Comparison of ENCODE assay signal across 31 cellular contexts in genomic region chr6:159946912-159947311, GRCh38. TPM values are rescaled to one million over a fixed set of nuclear protein-coding genes. Genes with fewer than 3 reads are reported as not detected.
"Had no signal": no experiment of that assay in that cellular context is flagged by ENCODE, and none has a peak within 500 bp of the region (broad histone marks: within the 10 kb centered on the region; RNA-seq: fewer than 3 reads in every experiment).

No MANE protein-coding gene starts in this region.

- H3K36me3 Mint-ChIP-seq: stimulated activated effector memory CD8-positive, alpha-beta T cell treated with anti-CD3 and anti-CD28 coated beads, Interleukin-12 subunit alpha, Interleukin-12 subunit beta, amount 100 ng/mL, for 72 hours; type B pancreatic cell had no signal

- H3K27ac ChIP-seq: stomach, suprapubic skin, testis, thoracic aorta, thyroid gland, tibial artery, tibial nerve, transverse colon, upper lobe of left lung, upper lobe of right lung, uterus, vagina had no signal

- H3K4me3 Mint-ChIP-seq: stimulated activated effector memory CD8-positive, alpha-beta T cell treated with anti-CD3 and anti-CD28 coated beads, Interleukin-12 subunit alpha, Interleukin-12 subunit beta, amount 100 ng/mL, for 72 hours; stimulated activated memory B cell treated with anti-CD40 and anti-IgM and Interleukin-4, amounts not matched to agents 10 μg/mL and 1 μg/mL and 100 μg/mL, for 72 hours; stimulated activated naive B cell treated with anti-CD40 and anti-IgM and Interleukin-4, amounts not matched to agents 10 μg/mL and 1 μg/mL and 100 μg/mL, for 72 hours; stimulated activated naive CD8-positive, alpha-beta T cell treated with anti-CD3 and anti-CD28 coated beads, Interleukin-15, amount 100 ng/mL, for 72 hours; stimulated activated naive CD8-positive, alpha-beta T cell treated with anti-CD3 and anti-CD28 coated beads, Interleukin-15, Interleukin-2, amounts not matched to agents 100 ng/mL and 50 ng/mL, for 24 hours; type B pancreatic cell had no signal

- H3K27me3 ChIP-seq: stomach, suprapubic skin, testis, thyroid gland, tibial nerve, transverse colon, upper lobe of left lung, upper lobe of right lung, uterus, vagina had no signal

- ATAC-seq: stimulated activated effector memory CD8-positive, alpha-beta T cell treated with anti-CD3 and anti-CD28 coated beads, Interleukin-12 subunit alpha, Interleukin-12 subunit beta, amount 100 ng/mL, for 72 hours; stimulated activated memory B cell treated with anti-CD40 and anti-IgM and Interleukin-4, amounts not matched to agents 10 μg/mL and 1 μg/mL and 100 μg/mL, for 72 hours; stimulated activated naive B cell treated with anti-CD40 and anti-IgM and Interleukin-4, amounts not matched to agents 10 μg/mL and 1 μg/mL and 100 μg/mL, for 72 hours; stimulated activated naive CD8-positive, alpha-beta T cell treated with anti-CD3 and anti-CD28 coated beads, Interleukin-15, amount 100 ng/mL, for 72 hours; stimulated activated naive CD8-positive, alpha-beta T cell treated with anti-CD3 and anti-CD28 coated beads, Interleukin-15, Interleukin-2, amounts not matched to agents 100 U/mL and 50 U/mL, for 24 hours; upper lobe of right lung had no signal

- DNase-seq: stimulated activated CD4-positive, alpha-beta T cell treated with anti-CD3 and anti-CD28 coated beads, Interleukin-2, amount 100 ng/mL, for 48 hours; stimulated activated CD4-positive, alpha-beta T cell treated with anti-CD3 and anti-CD28 coated beads, Interleukin-4, amount 100 ng/mL, for 1 hour; stimulated activated CD4-positive, alpha-beta T cell treated with anti-CD3 and anti-CD28 coated beads, Interleukin-4, amount 100 ng/mL, for 24 hours; stimulated activated CD4-positive, alpha-beta T cell treated with anti-CD3 and anti-CD28 coated beads, Interleukin-4, amount 100 ng/mL, for 4 hours; stimulated activated CD8-positive, alpha-beta memory T cell treated with anti-CD3 and anti-CD28 coated beads, Interleukin-4, amount 100 ng/mL, for 48 hours; stimulated activated naive B cell treated with anti-CD40 and anti-IgM and Interleukin-4, amounts not matched to agents 10 μg/mL and 1 μg/mL and 100 μg/mL, for 72 hours; stimulated activated naive CD4-positive, alpha-beta T cell; stimulated activated naive CD4-positive, alpha-beta T cell treated with Interleukin-2 at 50 U/mL for 16 hours; stimulated activated naive CD8-positive, alpha-beta T cell treated with anti-CD3 and anti-CD28 coated beads, Interleukin-15, amount 100 ng/mL, for 72 hours; stimulated activated naive CD8-positive, alpha-beta T cell treated with anti-CD3 and anti-CD28 coated beads, Interleukin-15, Interleukin-2, amounts not matched to agents 100 U/mL and 50 U/mL, for 24 hours; stomach; substantia nigra; testis; thyroid gland; tibial artery; transverse colon; trophoblast cell; upper lobe of left lung; upper lobe of right lung; uterus had no signal

- H3K9me3 ChIP-seq: testis, thyroid gland, upper lobe of right lung, uterus, vagina had no signal

- H3K36me3 ChIP-seq: stomach, suprapubic skin, thoracic aorta, thyroid gland, tibial artery, tibial nerve, transverse colon, upper lobe of left lung, upper lobe of right lung, uterus, vagina had no signal

- H3K4me1 ChIP-seq: suprapubic skin, transverse colon, uterus had no signal

- H3K9me3 Mint-ChIP-seq: type B pancreatic cell had no signal

- H3K4me3 ChIP-seq: stomach, suprapubic skin, testis, thoracic aorta, thyroid gland, tibial artery, tibial nerve, transverse colon, upper lobe of left lung, upper lobe of right lung, uterus, vagina had no signal

- H3K27ac Mint-ChIP-seq: stimulated activated effector memory CD8-positive, alpha-beta T cell treated with anti-CD3 and anti-CD28 coated beads, Interleukin-12 subunit alpha, Interleukin-12 subunit beta, amount 100 ng/mL, for 72 hours; stimulated activated memory B cell treated with anti-CD40 and anti-IgM and Interleukin-4, amounts not matched to agents 10 μg/mL and 1 μg/mL and 100 μg/mL, for 72 hours; stimulated activated naive B cell treated with anti-CD40 and anti-IgM and Interleukin-4, amounts not matched to agents 10 μg/mL and 1 μg/mL and 100 μg/mL, for 72 hours; stimulated activated naive CD8-positive, alpha-beta T cell treated with anti-CD3 and anti-CD28 coated beads, Interleukin-15, amount 100 ng/mL, for 72 hours; stimulated activated naive CD8-positive, alpha-beta T cell treated with anti-CD3 and anti-CD28 coated beads, Interleukin-15, Interleukin-2, amounts not matched to agents 100 ng/mL and 50 ng/mL, for 24 hours; type B pancreatic cell had no signal

RNA-seq across cellular contexts. Expression of gene MAS1, which starts 56.1 kb away (rescaled TPM):
- total RNA-seq: subcutaneous adipose tissue, suprapubic skin, thyroid gland, tibial nerve, transverse colon, upper lobe of right lung, ureter had no signal
- polyA plus RNA-seq: urinary bladder had no signal
